26 cellular contexts compared by ENCODE assay signal in genomic region chr20:37919389-37920040, GRCh38. TPM values are rescaled to one million over a fixed set of nuclear protein-coding genes. Genes with fewer than 3 reads are reported as not detected.
DNase-seq lines count a peak whose midpoint lies in the region; TF ChIP-seq lines count a peak whose summit lies in the region.
"Had no signal": no experiment of that assay in that cellular context is flagged by ENCODE, and none has a peak within 500 bp of the region (broad histone marks: within the 10 kb centered on the region; RNA-seq: fewer than 3 reads in every experiment).

No MANE protein-coding gene starts in this region.

- H3K4me3 ChIP-seq in H7 (ENCODE audit: insufficient read depth, low read depth, low read length) = no peak overlapping the region
- H3K4me3 ChIP-seq: body of pancreas, GM23338, left ventricle myocardium inferior, Peyer's patch, testis, uterus had no signal

- no peaks in the 10 kb centered on the region for H3K36me3 Mint-ChIP-seq in chondrocyte (ENCODE audit: low read depth)
- H3K36me3 Mint-ChIP-seq: naive B cell had no signal

- H3K9me3 Mint-ChIP-seq in chondrocyte (ENCODE audit: low read depth) = no peaks in the 10 kb centered on the region
- H3K9me3 Mint-ChIP-seq: activated CD4-positive, alpha-beta T cell treated with anti-CD3 and anti-CD28 coated beads, Interleukin-2, amount 10 ng/mL, durations not matched to agents 7 days and 5 days; activated T-cell treated with anti-CD3 and anti-CD28 coated beads, Interleukin-2, amount 50 U/mL, for 4 hours; GM23338 had no signal

- no peak overlapping the region for H3K4me3 Mint-ChIP-seq in chondrocyte (ENCODE audit: unreplicated experiment)
- H3K4me3 Mint-ChIP-seq: activated CD4-positive, alpha-beta T cell treated with anti-CD3 and anti-CD28 coated beads, Interleukin-2, amount 10 ng/mL, durations not matched to agents 7 days and 5 days; activated T-cell treated with anti-CD3 and anti-CD28 coated beads, Interleukin-2, amount 50 U/mL, for 4 hours; GM23338; naive B cell had no signal

- TF ChIP-seq CTCF in chondrocyte (IDR thresholded peaks at IDR 0.05) = no peak

- peaks cover 31% of the 10 kb centered on the region for H3K4me1 Mint-ChIP-seq in chondrocyte (ENCODE audit: low read depth)

- peaks cover 3% of the 10 kb centered on the region for H3K27me3 ChIP-seq in H7 (ENCODE audit: control insufficient read depth, insufficient read depth, low read length)
- H3K27me3 ChIP-seq: Peyer's patch, testis, uterus had no signal

- H3K36me3 ChIP-seq in H7 (replicated peaks; ENCODE audit: control insufficient read depth, insufficient read depth, low read length) = no peaks in the 10 kb centered on the region
- H3K36me3 ChIP-seq: left ventricle myocardium inferior, Peyer's patch, uterus had no signal

- peaks cover 2% of the 10 kb centered on the region for H3K27me3 Mint-ChIP-seq in chondrocyte (ENCODE audit: low read depth)

- H3K27ac Mint-ChIP-seq in chondrocyte (ENCODE audit: unreplicated experiment) = peak overlapping the region; percentile 27
- H3K27ac Mint-ChIP-seq: activated CD4-positive, alpha-beta T cell treated with anti-CD3 and anti-CD28 coated beads, Interleukin-2, amount 10 ng/mL, durations not matched to agents 7 days and 5 days; GM23338 had no signal

- DNase-seq in EH (ENCODE audit: low read depth) (peak; percentile 17), H7 (peak; percentile 69), NCI-H2227 treated with DMSO at 0.1 percent for 48 hours (lab: John Stamatoyannopoulos, UW) (peak; percentile 26), chondrocyte (ENCODE audit: low spot score) (no peak), NCI-H2029 (lab: John Stamatoyannopoulos, UW) (no peak), GM03348 (ENCODE audit: low spot score) (no peak)
- no peak for DNase-seq in stimulated activated naive CD4-positive, alpha-beta T cell (lab: John Stamatoyannopoulos, UW)
- DNase-seq: activated CD4-positive, alpha-beta T cell treated with anti-CD3 and anti-CD28 coated beads, Interleukin-2, amount 10 ng/mL, durations not matched to agents 7 days and 5 days; activated gamma-delta T cell treated with Interleukin-2 at 50 U/mL for 16 hours; activated T-cell treated with anti-CD3 and anti-CD28 coated beads, Interleukin-2, amount 50 U/mL, for 4 hours; body of pancreas; Calu3; Kasumi-1; left ventricle myocardium inferior; naive B cell; NCI-H187 treated with DMSO at 0.1 percent for 48 hours; NCI-H446; occipital lobe; Peyer's patch; SIG-M5; stimulated activated naive CD8-positive, alpha-beta T cell treated with anti-CD3 and anti-CD28 coated beads, Interleukin-15, Interleukin-2, amounts not matched to agents 100 U/mL and 50 U/mL, for 24 hours; SW 1271; T-helper 9 cell; testis; uterus had no signal

RNA-seq across cellular contexts. Expression of gene VSTM2L, which starts 16.6 kb away (rescaled TPM):
- 2.7 and 5.8 TPM in 2 replicates for total RNA-seq in H7 (2014; rRNA removed; shearing (Covaris generic))
- total RNA-seq in chondrocyte = 6.8 to 24.5 TPM (median 7.3 TPM) in 3 replicates
- total RNA-seq: activated CD4-positive, alpha-beta T cell treated with anti-CD3 and anti-CD28 coated beads, Interleukin-2, amount 10 ng/mL, durations not matched to agents 7 days and 5 days had no signal

Comparison
In these comparisons a context has a peak if more than half of its experiments do, and no peak if none do; other contexts are left out.
1. DNase-seq: peak in EH (single experiment), H7 (single experiment) and NCI-H2227 treated with DMSO at 0.1 percent for 48 hours (single experiment); none in chondrocyte (single experiment), NCI-H2029 (single experiment), GM03348 (single experiment) and stimulated activated naive CD4-positive, alpha-beta T cell (0 of 6).